In genomic region chr17:75876190-75876937, GRCh38 we compare ENCODE assay signal across 1 cellular context.
TF ChIP-seq lines count a peak whose summit lies in the region.

No MANE protein-coding gene starts in this region.

TF ChIP-seq in HepG2, 621 proteins besides CTCF, POLR2A, EP300 and RAD21 (continued from another document and continues in another):
- no peak for TF ChIP-seq ZBTB42 (CRISPR knock-in tag; IDR thresholded peaks at IDR 0.05)
- no peak; the same call in none of the 2 replicates for TF ChIP-seq ELF1 (CRISPR knock-in tag; IDR thresholded peaks at IDR 0.05)
- TF ChIP-seq MXD4 (CRISPR knock-in tag; IDR thresholded peaks at IDR 0.05): peak; percentile 34; the same call in 1 of the 2 replicates
- TF ChIP-seq FOXA3 (CRISPR knock-in tag; IDR thresholded peaks at IDR 0.05): peak; percentile 88
- TF ChIP-seq SRSF1 (optimal IDR thresholded peaks at IDR 0.05; ENCODE audit: low read depth, low read length): peak; percentile 53
- no peak for TF ChIP-seq FOXO4 (CRISPR knock-in tag; conservative IDR thresholded peaks at IDR 0.05)
- TF ChIP-seq AGO2 (optimal IDR thresholded peaks at IDR 0.05; ENCODE audit: low read depth, low read length): peak; percentile 98
- TF ChIP-seq ZNF709 (CRISPR knock-in tag; IDR thresholded peaks at IDR 0.05): peak; percentile 61; the same call in 1 of the 2 replicates
- TF ChIP-seq ZNF850 (CRISPR knock-in tag; conservative IDR thresholded peaks at IDR 0.05): no peak
- TF ChIP-seq ZNF746 (CRISPR knock-in tag; IDR thresholded peaks at IDR 0.05): peak; percentile 99
- TF ChIP-seq RXRA (CRISPR knock-in tag; IDR thresholded peaks at IDR 0.05): peak; percentile 95
- 0 out of 2 replicates have a peak, but pooled peaks have one; percentile 6 for TF ChIP-seq RELA (CRISPR knock-in tag; IDR thresholded peaks at IDR 0.05)
- no peak for TF ChIP-seq PHB2 (IDR thresholded peaks at IDR 0.05; ENCODE audit: partially characterized antibody)
- TF ChIP-seq HINFP (CRISPR knock-in tag; IDR thresholded peaks at IDR 0.05; ENCODE audit: low read depth): peak; percentile 98
- TF ChIP-seq RFXANK (CRISPR knock-in tag; IDR thresholded peaks at IDR 0.05): no peak
- TF ChIP-seq KDM5A (IDR thresholded peaks at IDR 0.05; ENCODE audit: borderline replicate concordance, low read length): no peak; the same call in 1 of the 2 replicates
- TF ChIP-seq JUNB (CRISPR knock-in tag; IDR thresholded peaks at IDR 0.05; ENCODE audit: borderline replicate concordance): no peak
- TF ChIP-seq ZNF275 (CRISPR knock-in tag; IDR thresholded peaks at IDR 0.05; ENCODE audit: borderline replicate concordance): peak; percentile 75
- peak; percentile 98 for TF ChIP-seq ZNF605 (CRISPR knock-in tag; IDR thresholded peaks at IDR 0.05)
- peak; percentile 99 for TF ChIP-seq AGO1 (IDR thresholded peaks at IDR 0.05; ENCODE audit: low read depth, low read length, poor library complexity, severe bottlenecking)
- peak; percentile 95 for TF ChIP-seq ZGPAT (CRISPR knock-in tag; IDR thresholded peaks at IDR 0.05)
- TF ChIP-seq PAX8 (CRISPR knock-in tag; IDR thresholded peaks at IDR 0.05; ENCODE audit: borderline replicate concordance): 0 out of 2 replicates have a peak, but pooled peaks have one; percentile 77
- TF ChIP-seq KAT7 (CRISPR knock-in tag; IDR thresholded peaks at IDR 0.05; ENCODE audit: borderline replicate concordance): 0 out of 2 replicates have a peak, but pooled peaks have one; percentile 9
- peak; percentile 85 for TF ChIP-seq MED8 (CRISPR knock-in tag; IDR thresholded peaks at IDR 0.05; ENCODE audit: insufficient replicate concordance)
- TF ChIP-seq PATZ1 (CRISPR knock-in tag; IDR thresholded peaks at IDR 0.05): peak; percentile 96
- TF ChIP-seq ZNF740 (CRISPR knock-in tag; IDR thresholded peaks at IDR 0.05): peak; percentile 84
- peak; percentile 87; the same call in 1 of the 2 replicates for TF ChIP-seq HNRNPL (IDR thresholded peaks at IDR 0.05; ENCODE audit: low read depth, low read length)
- TF ChIP-seq ZNF703 (CRISPR knock-in tag; IDR thresholded peaks at IDR 0.05; ENCODE audit: borderline replicate concordance): peak; percentile 98
- no peak for TF ChIP-seq ZNF816 (CRISPR knock-in tag; IDR thresholded peaks at IDR 0.05; ENCODE audit: borderline replicate concordance)
- TF ChIP-seq MTERF4 (CRISPR knock-in tag; IDR thresholded peaks at IDR 0.05): peak; percentile 42; the same call in 1 of the 2 replicates
- TF ChIP-seq HNF1A (IDR thresholded peaks at IDR 0.05; ENCODE audit: low read depth): peak; percentile 68; the same call in 1 of the 2 replicates
- peak; percentile 93 for TF ChIP-seq HNF1A (CRISPR knock-in tag; IDR thresholded peaks at IDR 0.05; ENCODE audit: borderline replicate concordance)
- peak; percentile 67; the same call in 1 of the 2 replicates for TF ChIP-seq DNMT3B (CRISPR knock-in tag; conservative IDR thresholded peaks at IDR 0.05)
- 0 out of 2 replicates have a peak, but pooled peaks have one; percentile 22 for TF ChIP-seq RFXAP (CRISPR knock-in tag; IDR thresholded peaks at IDR 0.05; ENCODE audit: borderline replicate concordance)
- no peak for TF ChIP-seq CBX2 (IDR thresholded peaks at IDR 0.05; ENCODE audit: low read depth, low read length)
- TF ChIP-seq CBX2 (CRISPR knock-in tag; IDR thresholded peaks at IDR 0.05; ENCODE audit: low read depth): no peak
- peak; percentile 14; the same call in 1 of the 2 replicates for TF ChIP-seq NFYC (CRISPR knock-in tag; IDR thresholded peaks at IDR 0.05)
- TF ChIP-seq ZNF326 (CRISPR knock-in tag; IDR thresholded peaks at IDR 0.05; ENCODE audit: borderline replicate concordance): peak; percentile 91
- TF ChIP-seq KDM6A (CRISPR knock-in tag; IDR thresholded peaks at IDR 0.05; ENCODE audit: low read depth): peak; percentile 79; the same call in 1 of the 2 replicates
- no peak for TF ChIP-seq CERS6 (CRISPR knock-in tag; IDR thresholded peaks at IDR 0.05)
- TF ChIP-seq CENPBD1 (CRISPR knock-in tag; IDR thresholded peaks at IDR 0.05; ENCODE audit: borderline replicate concordance, low read depth): peak; percentile 98; the same call in 1 of the 2 replicates
- no peak for TF ChIP-seq ZNF576 (CRISPR knock-in tag; IDR thresholded peaks at IDR 0.05)
- TF ChIP-seq ATF7-NPFF (CRISPR knock-in tag; IDR thresholded peaks at IDR 0.05; ENCODE audit: low read depth): peak; percentile 85
- peak; percentile 70; the same call in 1 of the 2 replicates for TF ChIP-seq ZNF510 (CRISPR knock-in tag; IDR thresholded peaks at IDR 0.05; ENCODE audit: low read depth)
- peak; percentile 97 for TF ChIP-seq HOXA3 (CRISPR knock-in tag; IDR thresholded peaks at IDR 0.05)
- TF ChIP-seq HDAC1 (CRISPR knock-in tag; IDR thresholded peaks at IDR 0.05): peak; percentile 87
- TF ChIP-seq TBP (CRISPR knock-in tag; IDR thresholded peaks at IDR 0.05): no peak
- TF ChIP-seq TAF15 (IDR thresholded peaks at IDR 0.05; ENCODE audit: low read depth, low read length, poor library complexity, severe bottlenecking): peak; percentile 42
- TF ChIP-seq MLX (CRISPR knock-in tag; IDR thresholded peaks at IDR 0.05): peak; percentile 92; the same call in 1 of the 2 replicates
- TF ChIP-seq TP53 (CRISPR knock-in tag; conservative IDR thresholded peaks at IDR 0.05): peak; percentile 52; the same call in 1 of the 2 replicates
- no peak for TF ChIP-seq NR3C1 (CRISPR knock-in tag; IDR thresholded peaks at IDR 0.05)
- TF ChIP-seq MZF1 (CRISPR knock-in tag; IDR thresholded peaks at IDR 0.05; ENCODE audit: borderline replicate concordance): no peak
- TF ChIP-seq ZFP37 (CRISPR knock-in tag; IDR thresholded peaks at IDR 0.05; ENCODE audit: borderline replicate concordance): 0 out of 2 replicates have a peak, but pooled peaks have one; percentile 15
